24 cellular contexts compared by ENCODE assay signal in genomic region chr2:67256892-67257291, GRCh38.
DNase-seq lines count a peak whose midpoint lies in the region; ATAC-seq and TF ChIP-seq lines count a peak whose summit lies in the region.
"Had no signal": no experiment of that assay in that cellular context is flagged by ENCODE, and none has a peak within 500 bp of the region (broad histone marks: within the 10 kb centered on the region; RNA-seq: fewer than 3 reads in every experiment).

No MANE protein-coding gene starts in this region.

- no peak overlapping the region for H2BK120ac ChIP-seq in mesenchymal stem cell (ENCODE audit: low read depth, low read length)

- H3K4me1 ChIP-seq in mammary epithelial cell (ENCODE audit: insufficient read depth, low read length): peaks cover 40% of the 10 kb centered on the region
- peaks cover 4% of the 10 kb centered on the region for H3K4me1 ChIP-seq in mesenchymal stem cell (ENCODE audit: control insufficient read depth, insufficient read depth, low read depth, low read length)
- H3K4me1 ChIP-seq in lower lobe of right lung: no peaks in the 10 kb centered on the region

- no peak overlapping the region for H2BK15ac ChIP-seq in mesenchymal stem cell (ENCODE audit: low read depth, poor library complexity, severe bottlenecking)

- TF ChIP-seq CTCF in AG09319 (IDR thresholded peaks at IDR 0.05; ENCODE audit: low read depth, low read length) (no peak), mammary epithelial cell (conservative IDR thresholded peaks at IDR 0.05 in 1 of 2, IDR thresholded peaks at IDR 0.05 in 1 of 2; ENCODE audit: extremely low read depth in 1 of 2, insufficient read depth in 1 of 2, low read depth in 1 of 2, low read length in 2 of 2) (no peak), lower lobe of right lung (IDR thresholded peaks at IDR 0.05) (no peak)

- no peak overlapping the region for H3K4me3 ChIP-seq in mammary epithelial cell (replicated peaks in 1 of 3; ENCODE audit: insufficient read depth in 1 of 3, low read depth in 2 of 3, low read length in 3 of 3)
- no peak overlapping the region for H3K4me3 ChIP-seq in mesenchymal stem cell (ENCODE audit: insufficient read depth in 1 of 2, low read depth in 1 of 2, low read length in 2 of 2)
- H3K4me3 ChIP-seq in lower lobe of right lung: no peak overlapping the region
- H3K4me3 ChIP-seq: ascending aorta, coronary artery, gastrocnemius medialis had no signal

- no peak overlapping the region for H3K18ac ChIP-seq in mesenchymal stem cell (ENCODE audit: low read depth in 1 of 2, low read length in 2 of 2)

- no peak overlapping the region for H4K8ac ChIP-seq in mesenchymal stem cell (ENCODE audit: low read length)

- 38% methylated on average over 3 of the region's 3 CpGs for WGBS in mammary epithelial cell (ENCODE audit: low coverage, missing lambda C conversion rate)
- no CpG with 5 or more reads among the region's 3 CpGs for WGBS in mesenchymal stem cell

- no peak overlapping the region for H2AFZ ChIP-seq in mammary epithelial cell (ENCODE audit: low read depth, low read length)
- no peak overlapping the region for H2AFZ ChIP-seq in mesenchymal stem cell (ENCODE audit: low read depth, low read length)

- peak overlapping the region; percentile 73 for H3K27ac ChIP-seq in mammary epithelial cell (ENCODE audit: insufficient read depth, low read depth, low read length)
- no peak overlapping the region for H3K27ac ChIP-seq in mesenchymal stem cell (ENCODE audit: low read length, poor library complexity, severe bottlenecking)
- no peak overlapping the region for H3K27ac ChIP-seq in lower lobe of right lung
- H3K27ac ChIP-seq: ascending aorta, coronary artery, gastrocnemius medialis had no signal

- no TSS peak for BruUV-seq in mammary epithelial cell (replicated peaks; lab: Mats Ljungman, UMichigan)

- H3K4me2 ChIP-seq in mammary epithelial cell (ENCODE audit: insufficient read depth, low read depth, low read length) (no peak overlapping the region), mesenchymal stem cell (ENCODE audit: low read length, poor library complexity, severe bottlenecking) (no peak overlapping the region)

- H2BK12ac ChIP-seq in mesenchymal stem cell (ENCODE audit: low read length in 2 of 2): no peak overlapping the region

- no peak overlapping the region for H2AK5ac ChIP-seq in mesenchymal stem cell (ENCODE audit: low read length, severe bottlenecking)

- in situ Hi-C loops in mammary epithelial cell (cut with MboI; ENCODE audit: low sequenced_read_pairs in 2 of 2): loop anchor here in 1 of 2 donors (25.0 kb wide), 1 partner anchor 205 kb away; no protein-coding TSS in a partner anchor

- H4K20me1 ChIP-seq in mammary epithelial cell (ENCODE audit: insufficient read depth, low read length): no peaks in the 10 kb centered on the region

- no peak overlapping the region for H4K91ac ChIP-seq in mesenchymal stem cell (ENCODE audit: low read length)

- ATAC-seq in HG03520 (IDR thresholded peaks at IDR 0.05; ENCODE audit: unreplicated experiment): no peak
- ATAC-seq in GM19035 (IDR thresholded peaks at IDR 0.05; ENCODE audit: unreplicated experiment): no peak
- no peak for ATAC-seq in lower lobe of right lung
- no peak for ATAC-seq in HG03159 (IDR thresholded peaks at IDR 0.05; ENCODE audit: unreplicated experiment)
- ATAC-seq: activated CD4-positive, CD25-positive, alpha-beta regulatory T cell treated with anti-CD3 and anti-CD28 coated beads, Interleukin-2, amount 50 U/mL, for 24 hours; activated CD8-positive, alpha-beta T cell treated with anti-CD3 and anti-CD28 coated beads for 36 hours; gastrocnemius medialis had no signal

- H3K14ac ChIP-seq in mesenchymal stem cell (ENCODE audit: low read length in 2 of 2): no peak overlapping the region

- H3K79me2 ChIP-seq in mammary epithelial cell (ENCODE audit: insufficient read depth, low read length): no peaks in the 10 kb centered on the region

- no peak overlapping the region for H3K4ac ChIP-seq in mesenchymal stem cell (ENCODE audit: low read depth in 1 of 2, low read length in 2 of 2)

- no peak overlapping the region for H2BK5ac ChIP-seq in mesenchymal stem cell (ENCODE audit: low read depth, low read length, poor library complexity, severe bottlenecking)

- H3K9ac ChIP-seq in mammary epithelial cell (ENCODE audit: insufficient read depth, low read length) (no peak overlapping the region), mesenchymal stem cell (ENCODE audit: low read length) (no peak overlapping the region)

- peak; percentile 8 for DNase-seq in AG09319 (ENCODE audit: extremely low read depth, low read depth)
- DNase-seq in M059J (ENCODE audit: low read depth): peak; percentile 51
- peak; percentile 49 for DNase-seq in mammary epithelial cell
- peak; percentile 55 for DNase-seq in mesenchymal stem cell
- no peak for DNase-seq in lower lobe of right lung
- DNase-seq: activated CD8-positive, alpha-beta T cell treated with anti-CD3 and anti-CD28 coated beads for 36 hours; activated naive CD4-positive, alpha-beta T cell treated with Interleukin-2 at 50 U/mL for 16 hours; activated T-cell treated with anti-CD3 and anti-CD28 coated beads, Interleukin-2, amount 50 U/mL, for 24 hours; CD4-positive, CD25-positive, alpha-beta regulatory T cell; DMS153; gastrocnemius medialis; GOT3; kidney glomerular epithelial cell; naive B cell; NCI-H1105; NCI-H2081 treated with DMSO at 0.1 percent for 48 hours; stimulated activated CD4-positive, alpha-beta T cell treated with anti-CD3 and anti-CD28 coated beads, Interleukin-15, amount 100 ng/mL, for 24 hours; substantia nigra had no signal

- CTCF ChIA-PET in mammary epithelial cell (lab: Charles Lee; ENCODE audit: low non-redundant PET): no interaction called here

- H3K9me3 ChIP-seq in mammary epithelial cell (replicated peaks; ENCODE audit: insufficient read depth, low read length): no peaks in the 10 kb centered on the region
- H3K9me3 ChIP-seq in mesenchymal stem cell (ENCODE audit: control insufficient read depth, low read length): no peaks in the 10 kb centered on the region
- H3K9me3 ChIP-seq in lower lobe of right lung: no peaks in the 10 kb centered on the region
- H3K9me3 ChIP-seq: ascending aorta, gastrocnemius medialis had no signal

- dilution Hi-C loops in mammary epithelial cell (cut with HindIII; ENCODE audit: low sequenced_read_pairs): no loop called here

- H3K27me3 ChIP-seq in mammary epithelial cell (ENCODE audit: insufficient read depth, low read length): no peaks in the 10 kb centered on the region
- H3K27me3 ChIP-seq in mesenchymal stem cell (ENCODE audit: control insufficient read depth in 1 of 2, insufficient read depth in 1 of 2, low read length in 2 of 2): no peaks in the 10 kb centered on the region
- no peaks in the 10 kb centered on the region for H3K27me3 ChIP-seq in lower lobe of right lung (ENCODE audit: low read depth)
- H3K27me3 ChIP-seq: ascending aorta, gastrocnemius medialis had no signal

- intact Hi-C loops in mammary epithelial cell (cut with micrococcal nuclease) (loop anchor here (5.0 kb wide), 1 partner anchor 205 kb away; no protein-coding TSS in a partner anchor), lower lobe of right lung (cut with DNase I) (no loop called here)

- no peaks in the 10 kb centered on the region for H3K36me3 ChIP-seq in mammary epithelial cell (ENCODE audit: insufficient read depth, low read length)
- no peaks in the 10 kb centered on the region for H3K36me3 ChIP-seq in mesenchymal stem cell (ENCODE audit: control insufficient read depth in 1 of 2, insufficient read depth in 2 of 2, low read depth in 1 of 2, low read length in 2 of 2)
- H3K36me3 ChIP-seq in lower lobe of right lung: no peaks in the 10 kb centered on the region
- H3K36me3 ChIP-seq: ascending aorta, gastrocnemius medialis had no signal

- H3K79me1 ChIP-seq in mesenchymal stem cell (replicated peaks; ENCODE audit: low read length, poor library complexity, severe bottlenecking): no peaks in the 10 kb centered on the region

- H3K23ac ChIP-seq in mesenchymal stem cell (ENCODE audit: low read length in 2 of 2): no peak overlapping the region
